ENCODE assay signal across 8 cellular contexts in the genomic region with DNA sequence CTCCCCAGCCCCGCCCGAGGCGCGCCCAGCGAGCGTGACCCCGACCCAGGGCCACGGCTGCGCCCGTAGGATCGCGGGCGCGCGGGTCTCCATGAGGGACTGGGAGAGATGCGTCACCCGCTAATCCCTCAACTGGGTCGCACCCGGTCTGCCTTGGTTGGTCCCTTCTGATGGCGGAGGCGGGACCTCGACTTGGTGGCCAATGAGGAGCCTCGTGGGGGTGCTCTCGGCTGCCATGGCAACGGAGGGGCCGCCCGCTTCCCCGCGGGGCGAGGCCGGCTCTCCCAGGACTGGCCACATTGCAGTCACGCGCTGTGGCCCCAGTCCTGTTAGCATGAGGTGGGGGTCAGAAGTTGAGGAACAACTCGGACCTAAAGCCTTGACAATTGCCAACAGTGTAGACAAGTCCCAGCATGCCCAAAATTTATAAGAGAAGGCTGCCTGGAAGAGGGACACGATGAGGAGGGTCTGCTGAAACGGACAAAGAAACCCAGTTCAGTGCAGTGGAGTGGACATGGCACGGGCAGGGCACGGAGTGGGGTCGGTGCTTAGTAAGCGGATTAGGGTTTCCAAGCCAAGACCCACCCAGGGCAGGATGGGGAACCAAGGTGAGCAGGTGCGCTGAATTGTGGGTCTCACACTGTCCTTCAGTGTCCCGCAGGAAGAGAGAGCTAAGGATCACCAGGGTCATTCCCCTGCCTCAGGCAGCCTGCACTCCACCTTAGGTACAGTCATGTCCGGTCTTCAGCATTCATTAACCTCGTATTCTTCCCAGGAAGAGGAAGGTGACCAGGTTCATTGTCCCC. TPM values are rescaled to one million over a fixed set of nuclear protein-coding genes. Genes with fewer than 3 reads are reported as not detected.
DNase-seq lines count a peak whose midpoint lies in the region; ATAC-seq and TF ChIP-seq lines count a peak whose summit lies in the region.

No MANE protein-coding gene starts in this region.

- in situ Hi-C loops in GM18951 (cut with MboI; ENCODE audit: low sequenced_read_pairs, unreplicated experiment), result no loop called here

- H3K9me3 ChIP-seq in colonic mucosa, result no peaks in the 10 kb centered on the region

- DNase-seq in AG09309 (ENCODE audit: low read depth), result peak; percentile 97
- peak; percentile 98 for DNase-seq in NCI-H226
- DNase-seq in activated CD4-positive, alpha-beta T cell treated with anti-CD3 and anti-CD28 coated beads for 48 hours, result peak; percentile 97
- DNase-seq in colonic mucosa, result peak; percentile 98
- peak; percentile 88 for DNase-seq in left lobe of liver (ENCODE audit: low spot score)
- DNase-seq in stimulated activated CD4-positive, alpha-beta T cell treated with anti-CD3 and anti-CD28 coated beads, Interleukin-2, amount 100 ng/mL, for 24 hours, result peak; percentile 92 to 96

- H3K4me1 ChIP-seq in colonic mucosa, result peaks cover 5% of the 10 kb centered on the region

- TF ChIP-seq CTCF in AG09309 (IDR thresholded peaks at IDR 0.05; ENCODE audit: control insufficient read depth, insufficient read depth, low read depth, low read length, missing control alignments), result no peak
- no peak for TF ChIP-seq CTCF in colonic mucosa (IDR thresholded peaks at IDR 0.05)

- peak overlapping the region; percentile 56 for H3K4me3 ChIP-seq in AG09309 (ENCODE audit: control insufficient read depth, low read depth, low read length)
- peak overlapping the region; percentile 68 for H3K4me3 ChIP-seq in colonic mucosa

- H3K27ac ChIP-seq in colonic mucosa, result peak overlapping the region; percentile 94

- TF ChIP-seq POLR2A in GM18951 (IDR thresholded peaks at IDR 0.05; ENCODE audit: extremely low read depth, insufficient read depth, insufficient read length), result peak; percentile 85

- intact Hi-C loops in colonic mucosa (cut with DNase I), result no loop called here

- H3K27me3 ChIP-seq in colonic mucosa, result no peaks in the 10 kb centered on the region

- H3K36me3 ChIP-seq in colonic mucosa, result no peaks in the 10 kb centered on the region

- ATAC-seq in HG03175 (IDR thresholded peaks at IDR 0.05; ENCODE audit: unreplicated experiment) (peak; percentile 77), left lobe of liver (peak; percentile 93)

- peak overlapping the region; percentile 78 to 92 for H3K9ac ChIP-seq in colonic mucosa (ENCODE audit: low read depth in 2 of 2, low read length in 2 of 2)

RNA-seq across cellular contexts. Expression of gene DDIT4, which starts 24.4 kb away (rescaled TPM):
- total RNA-seq in colonic mucosa (100 to 1,000 TPM in 1 of 2 donors, 10 to 100 TPM in 1; 45.5 to 147 TPM), left lobe of liver (162 TPM)

RNA-seq across cellular contexts. Expression of gene DNAJB12, which starts 56.5 kb away (rescaled TPM):
- total RNA-seq in colonic mucosa (10 to 100 TPM; 29.4 to 37.9 TPM), left lobe of liver (20.4 TPM)

Comparison
In these comparisons a context has a peak if more than half of its experiments do, and no peak if none do; other contexts are left out.
1. Peak in every context shown above with its lines: DNase-seq, ATAC-seq, H3K4me3 ChIP-seq and H3K27ac ChIP-seq.